In the genomic region with DNA sequence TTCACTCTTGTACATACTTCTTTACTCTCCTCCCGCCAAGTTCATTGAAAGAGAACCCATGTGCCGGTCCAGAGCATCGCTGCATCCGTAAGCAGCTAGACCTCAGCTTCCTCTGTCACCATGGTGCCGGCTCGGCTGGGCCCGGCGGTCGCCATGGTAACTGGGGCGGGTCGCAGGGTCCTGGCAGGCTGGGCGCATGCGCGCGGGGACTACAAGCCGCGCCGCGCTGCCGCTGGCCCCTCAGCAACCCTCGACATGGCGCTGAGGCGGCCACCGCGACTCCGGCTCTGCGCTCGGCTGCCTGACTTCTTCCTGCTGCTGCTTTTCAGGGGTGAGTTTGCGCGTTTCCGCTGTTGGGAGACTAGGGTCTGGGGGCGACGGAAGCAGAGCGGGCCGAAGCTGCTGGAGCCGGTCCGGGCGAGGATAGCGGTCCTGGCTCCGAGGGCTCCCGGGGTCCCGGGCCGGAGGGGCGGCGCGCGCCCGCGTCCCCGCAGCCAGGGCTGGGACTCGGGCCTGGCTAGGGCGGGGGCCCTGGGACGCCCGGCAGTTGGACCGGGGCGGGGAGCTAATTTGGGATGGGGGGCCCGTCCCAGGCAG, we compare ENCODE assay signal across 8 cellular contexts. TPM values are rescaled to one million over a fixed set of nuclear protein-coding genes. Genes with fewer than 3 reads are reported as not detected.
DNase-seq lines count a peak whose midpoint lies in the region; ATAC-seq and TF ChIP-seq lines count a peak whose summit lies in the region.

A gene (plus strand): TSS at position 244 of the 597 bp plus-strand sequence. CDS start 12 bp downstream, at position 256.

- H3K4me3 ChIP-seq in CD4-positive, CD25-positive, alpha-beta regulatory T cell (ENCODE audit: low read depth, low read length) = no peak within 1 kb of the TSS
- H3K4me3 ChIP-seq in HUES48 (ENCODE audit: low read depth, low read length) (peak within 1 kb of the TSS; percentile 79), fibroblast of the aortic adventitia (ENCODE audit: low read depth, low read length) (peak within 1 kb of the TSS; percentile 91)
- peak within 1 kb of the TSS; percentile 71 for H3K4me3 ChIP-seq in naive thymus-derived CD4-positive, alpha-beta T cell (ENCODE audit: low read length)

- H3K4me3 Mint-ChIP-seq in CD4-positive, CD25-positive, alpha-beta regulatory T cell = peak within 1 kb of the TSS; percentile 89 to 92 (median 90)
- H3K4me3 Mint-ChIP-seq in naive thymus-derived CD4-positive, alpha-beta T cell = peak within 1 kb of the TSS; percentile 84 to 97 (median 92)

- intact Hi-C loops in naive thymus-derived CD4-positive, alpha-beta T cell (cut with micrococcal nuclease) = loop anchor here (1.0 to 10.0 kb wide), 13 partner anchors 18 to 262 kb away; a partner anchor contains a TSS

- CTCF ChIA-PET in naive thymus-derived CD4-positive, alpha-beta T cell (lab: Charles Lee) = interaction anchor here (1.2 kb wide), 1 partner anchor 18 kb away, joined by 4 read pairs; no protein-coding TSS in a partner anchor

- H3K27ac Mint-ChIP-seq in CD4-positive, CD25-positive, alpha-beta regulatory T cell = peak within 1 kb of the TSS; percentile 59 to 76 (median 70)
- H3K27ac Mint-ChIP-seq in naive thymus-derived CD4-positive, alpha-beta T cell = peak within 1 kb of the TSS; percentile 59 to 96 (median 89)

- peak; percentile 89 to 94 (median 93) for DNase-seq in CD4-positive, CD25-positive, alpha-beta regulatory T cell
- DNase-seq in RPMI7951 (ENCODE audit: low read depth) (peak; percentile 91), fibroblast of the aortic adventitia (ENCODE audit: low read depth) (peak; percentile 91)
- peak; percentile 94 for DNase-seq in activated effector memory CD4-positive, alpha-beta T cell treated with Interleukin-2 at 50 U/mL for 16 hours
- peak; percentile 95 to 97 (median 96) for DNase-seq in naive thymus-derived CD4-positive, alpha-beta T cell
- peak; percentile 92 for DNase-seq in stimulated activated CD8-positive, alpha-beta memory T cell treated with anti-CD3 and anti-CD28 coated beads, Interleukin-7, amount 100 ng/mL, for 48 hours (ENCODE audit: extremely low read depth in 1 of 2, low read depth in 1 of 2)

- no peaks in the 10 kb centered on the region for H3K36me3 Mint-ChIP-seq in CD4-positive, CD25-positive, alpha-beta regulatory T cell
- H3K36me3 Mint-ChIP-seq in naive thymus-derived CD4-positive, alpha-beta T cell = peaks cover 0 to 2% (median 0%) of the 10 kb centered on the region in 5 donors

- POLR2A ChIA-PET in naive thymus-derived CD4-positive, alpha-beta T cell (lab: Charles Lee) = interaction anchor here (0.6 to 1.3 kb wide), 4 partner anchors 12 to 185 kb away, joined by 3 to 4 read pairs (median 3); a partner anchor contains a TSS

- peaks cover 6 to 16% (median 9%) of the 10 kb centered on the region in 4 donors for H3K4me1 Mint-ChIP-seq in CD4-positive, CD25-positive, alpha-beta regulatory T cell
- peaks cover 5 to 22% (median 13%) of the 10 kb centered on the region in 7 donors for H3K4me1 Mint-ChIP-seq in naive thymus-derived CD4-positive, alpha-beta T cell

- no peaks in the 10 kb centered on the region for H3K36me3 ChIP-seq in CD4-positive, CD25-positive, alpha-beta regulatory T cell (ENCODE audit: control insufficient read depth, insufficient read depth, low read length)
- no peaks in the 10 kb centered on the region for H3K36me3 ChIP-seq in HUES48 (ENCODE audit: control insufficient read depth, insufficient read depth, low read length)
- H3K36me3 ChIP-seq in naive thymus-derived CD4-positive, alpha-beta T cell (ENCODE audit: control insufficient read depth in 2 of 3, insufficient read depth in 3 of 3, low read length in 3 of 3) = no peaks in the 10 kb centered on the region

- H3K9me3 Mint-ChIP-seq in CD4-positive, CD25-positive, alpha-beta regulatory T cell = peaks cover 0 to 2% (median 0%) of the 10 kb centered on the region in 7 donors
- peaks cover 0 to 1% (median 0%) of the 10 kb centered on the region in 11 donors for H3K9me3 Mint-ChIP-seq in naive thymus-derived CD4-positive, alpha-beta T cell

- ATAC-seq in CD4-positive, CD25-positive, alpha-beta regulatory T cell (ENCODE audit: low read depth in 2 of 2) = peak; percentile 92 to 95
- ATAC-seq in GM21360 (IDR thresholded peaks at IDR 0.05; ENCODE audit: unreplicated experiment) = peak; percentile 67
- peak; percentile 95 for ATAC-seq in naive thymus-derived CD4-positive, alpha-beta T cell

- peaks cover 9% of the 10 kb centered on the region for H3K27me3 ChIP-seq in CD4-positive, CD25-positive, alpha-beta regulatory T cell (ENCODE audit: control insufficient read depth, insufficient read depth, low read length)
- H3K27me3 ChIP-seq in HUES48 (ENCODE audit: control insufficient read depth, insufficient read depth, low read length) = peaks cover 20% of the 10 kb centered on the region
- no peaks in the 10 kb centered on the region for H3K27me3 ChIP-seq in naive thymus-derived CD4-positive, alpha-beta T cell (ENCODE audit: control insufficient read depth in 2 of 2, insufficient read depth in 2 of 2, low read length in 2 of 2)

- peaks cover 33% of the 10 kb centered on the region for H3K27me3 Mint-ChIP-seq in CD4-positive, CD25-positive, alpha-beta regulatory T cell
- peaks cover 0 to 80% (median 6%) of the 10 kb centered on the region in 5 donors for H3K27me3 Mint-ChIP-seq in naive thymus-derived CD4-positive, alpha-beta T cell

- peaks cover 12% of the 10 kb centered on the region for H3K4me1 ChIP-seq in CD4-positive, CD25-positive, alpha-beta regulatory T cell (ENCODE audit: control insufficient read depth, insufficient read depth, low read length, poor library complexity, severe bottlenecking)
- H3K4me1 ChIP-seq in HUES48 (ENCODE audit: control insufficient read depth, insufficient read depth, low read length) = peaks cover 19% of the 10 kb centered on the region
- H3K4me1 ChIP-seq in naive thymus-derived CD4-positive, alpha-beta T cell (ENCODE audit: control insufficient read depth in 2 of 2, insufficient read depth in 2 of 2, low read length in 2 of 2) = peaks cover 6% of the 10 kb centered on the region in 2 donors

- TF ChIP-seq CTCF in fibroblast of the aortic adventitia (IDR thresholded peaks at IDR 0.05; ENCODE audit: insufficient read depth, low read length) = no peak

- H3K9me3 ChIP-seq in CD4-positive, CD25-positive, alpha-beta regulatory T cell (ENCODE audit: control insufficient read depth in 2 of 2, low read length in 2 of 2) = no peaks in the 10 kb centered on the region
- no peaks in the 10 kb centered on the region for H3K9me3 ChIP-seq in HUES48 (ENCODE audit: control insufficient read depth, insufficient read depth, low read length)
- H3K9me3 ChIP-seq in naive thymus-derived CD4-positive, alpha-beta T cell (ENCODE audit: control insufficient read depth in 2 of 3, low read length in 3 of 3) = no peaks in the 10 kb centered on the region

- peak within 1 kb of the TSS; percentile 30 for H3K27ac ChIP-seq in CD4-positive, CD25-positive, alpha-beta regulatory T cell (ENCODE audit: insufficient read depth, low read length, poor library complexity, severe bottlenecking)
- peak within 1 kb of the TSS; percentile 37 for H3K27ac ChIP-seq in HUES48 (ENCODE audit: low read depth, low read length)
- H3K27ac ChIP-seq in naive thymus-derived CD4-positive, alpha-beta T cell (ENCODE audit: low read depth, low read length) = peak within 1 kb of the TSS; percentile 71

- no peak within 1 kb of the TSS for H3K9ac ChIP-seq in HUES48 (ENCODE audit: low read depth, low read length)

RNA-seq across cellular contexts. Expression of the gene that starts here (rescaled TPM):
- 5.5 TPM for total RNA-seq in CD4-positive, CD25-positive, alpha-beta regulatory T cell
- polyA plus RNA-seq in CD4-positive, CD25-positive, alpha-beta regulatory T cell = 1 to 10 TPM; 3.1 to 4.6 (median 3.3) TPM
- total RNA-seq in RPMI7951 (2014; rRNA removed; shearing (Covaris generic)) = 49.1 and 51.9 TPM in 2 replicates
- 61.6 and 63.0 TPM in 2 replicates for total RNA-seq in fibroblast of the aortic adventitia (ENCODE audit: low replicate concordance)
- total RNA-seq in naive thymus-derived CD4-positive, alpha-beta T cell = 1 to 10 TPM; 4.8 to 8.2 (median 6.3) TPM
- 1 to 10 TPM; 5.7 to 6.0 TPM for polyA plus RNA-seq in naive thymus-derived CD4-positive, alpha-beta T cell
